Comparison of ENCODE assay signal across 17 cellular contexts in genomic region chr4:60450054-60450453, GRCh38.
"Had no signal": no experiment of that assay in that cellular context is flagged by ENCODE, and none has a peak within 500 bp of the region (broad histone marks: within the 10 kb centered on the region; RNA-seq: fewer than 3 reads in every experiment).

No MANE protein-coding gene starts in this region.

- H3K36me3 ChIP-seq: brain microvascular endothelial cell, tibial artery had no signal

- H3K9me3 ChIP-seq: tibial artery had no signal

- H3K27ac ChIP-seq: brain microvascular endothelial cell, tibial artery had no signal

- H3K4me3 ChIP-seq: tibial artery had no signal

- H3K4me3 Mint-ChIP-seq: activated naive CD8-positive, alpha-beta T cell treated with anti-CD3 and anti-CD28 coated beads, Interleukin-2, amount 10 ng/mL, durations not matched to agents 7 days and 5 days; immature natural killer cell; nephron had no signal

- H3K4me1 Mint-ChIP-seq: activated naive CD8-positive, alpha-beta T cell treated with anti-CD3 and anti-CD28 coated beads, Interleukin-2, amount 10 ng/mL, durations not matched to agents 7 days and 5 days; immature natural killer cell; nephron had no signal

- H3K27me3 ChIP-seq: brain microvascular endothelial cell, tibial artery had no signal

- H3K36me3 Mint-ChIP-seq: activated naive CD8-positive, alpha-beta T cell treated with anti-CD3 and anti-CD28 coated beads, Interleukin-2, amount 10 ng/mL, durations not matched to agents 7 days and 5 days; immature natural killer cell had no signal

- H3K9me3 Mint-ChIP-seq: nephron had no signal

- H3K4me1 ChIP-seq: tibial artery had no signal

- H3K27ac Mint-ChIP-seq: activated naive CD8-positive, alpha-beta T cell treated with anti-CD3 and anti-CD28 coated beads, Interleukin-2, amount 10 ng/mL, durations not matched to agents 7 days and 5 days; immature natural killer cell; nephron; progenitor cell of endocrine pancreas had no signal

- FAIRE-seq: small intestine had no signal

- DNase-seq: activated CD4-positive, alpha-beta T cell treated with anti-CD3 and anti-CD28 coated beads, Interleukin-2, amount 50 U/mL, for 1 hour; activated CD8-positive, alpha-beta memory T cell treated with anti-CD3 and anti-CD28 coated beads for 24 hours; activated naive CD4-positive, alpha-beta T cell; activated naive CD8-positive, alpha-beta T cell treated with anti-CD3 and anti-CD28 coated beads, Interleukin-2, amount 10 ng/mL, durations not matched to agents 7 days and 5 days; anterior cingulate cortex; brain microvascular endothelial cell; cortex of kidney; effector CD4-positive, alpha-beta T cell; foreskin melanocyte; immature natural killer cell; right cardiac atrium; small intestine; stimulated activated CD4-positive, alpha-beta T cell treated with anti-CD3 and anti-CD28 coated beads, Interleukin-4, amount 100 ng/mL, for 24 hours; stimulated activated naive CD4-positive, alpha-beta T cell; tibial artery had no signal

- H3K27me3 Mint-ChIP-seq: activated naive CD8-positive, alpha-beta T cell treated with anti-CD3 and anti-CD28 coated beads, Interleukin-2, amount 10 ng/mL, durations not matched to agents 7 days and 5 days; progenitor cell of endocrine pancreas had no signal

- ATAC-seq: right cardiac atrium had no signal
